Comparison of ENCODE assay signal across 13 cellular contexts in genomic region chr1:93559045-93559444, GRCh38.
"Had no signal": no experiment of that assay in that cellular context is flagged by ENCODE, and none has a peak within 500 bp of the region (broad histone marks: within the 10 kb centered on the region; RNA-seq: fewer than 3 reads in every experiment).

No MANE protein-coding gene starts in this region.

- ATAC-seq: activated CD4-positive, alpha-beta T cell treated with anti-CD3 and anti-CD28 coated beads for 36 hours; activated CD8-positive, alpha-beta memory T cell treated with anti-CD3 and anti-CD28 coated beads, Interleukin-2, amount 10 ng/mL, durations not matched to agents 7 days and 5 days; natural killer cell had no signal

- H3K9me3 Mint-ChIP-seq: activated CD4-positive, alpha-beta memory T cell treated with anti-CD3 and anti-CD28 coated beads for 36 hours; activated T-cell treated with anti-CD3 and anti-CD28 coated beads, Interleukin-2, amount 50 U/mL, for 24 hours; natural killer cell had no signal

- H3K36me3 Mint-ChIP-seq: activated CD4-positive, alpha-beta memory T cell treated with anti-CD3 and anti-CD28 coated beads for 36 hours; activated CD8-positive, alpha-beta memory T cell treated with anti-CD3 and anti-CD28 coated beads, Interleukin-2, amount 10 ng/mL, durations not matched to agents 7 days and 5 days; natural killer cell had no signal

- DNase-seq: activated CD4-positive, alpha-beta memory T cell treated with anti-CD3 and anti-CD28 coated beads for 36 hours; activated CD4-positive, alpha-beta T cell treated with anti-CD3 and anti-CD28 coated beads for 36 hours; activated CD8-positive, alpha-beta memory T cell treated with anti-CD3 and anti-CD28 coated beads, Interleukin-2, amount 10 ng/mL, durations not matched to agents 7 days and 5 days; activated effector memory CD4-positive, alpha-beta T cell treated with Interleukin-2 at 50 U/mL for 16 hours; activated naive CD4-positive, alpha-beta T cell treated with anti-CD3 and anti-CD28 coated beads, Interleukin-2, amount 50 U/mL, for 16 hours; activated T-cell treated with anti-CD3 and anti-CD28 coated beads, Interleukin-2, amount 50 U/mL, for 24 hours; adrenal gland; caudate nucleus; islet precursor cell; left ventricle myocardium inferior; natural killer cell; stimulated activated CD4-positive, alpha-beta T cell treated with anti-CD3 and anti-CD28 coated beads, Interleukin-1b, Interleukin-23, amount 100 ng/mL, for 48 hours had no signal

- H3K27ac Mint-ChIP-seq: activated CD4-positive, alpha-beta memory T cell treated with anti-CD3 and anti-CD28 coated beads for 36 hours; activated CD4-positive, alpha-beta T cell treated with anti-CD3 and anti-CD28 coated beads for 36 hours; activated CD8-positive, alpha-beta memory T cell treated with anti-CD3 and anti-CD28 coated beads, Interleukin-2, amount 10 ng/mL, durations not matched to agents 7 days and 5 days; activated T-cell treated with anti-CD3 and anti-CD28 coated beads, Interleukin-2, amount 50 U/mL, for 24 hours; natural killer cell; T-helper 2 cell treated with Interferon-gamma antibody and Interleukin-4, amounts not matched to agents 5 μg/mL and 100 μg/mL, for 36 hours had no signal

- H3K4me3 Mint-ChIP-seq: activated CD4-positive, alpha-beta memory T cell treated with anti-CD3 and anti-CD28 coated beads for 36 hours; activated CD4-positive, alpha-beta T cell treated with anti-CD3 and anti-CD28 coated beads for 36 hours; activated CD8-positive, alpha-beta memory T cell treated with anti-CD3 and anti-CD28 coated beads, Interleukin-2, amount 10 ng/mL, durations not matched to agents 7 days and 5 days; activated T-cell treated with anti-CD3 and anti-CD28 coated beads, Interleukin-2, amount 50 U/mL, for 24 hours; natural killer cell; T-helper 2 cell treated with Interferon-gamma antibody and Interleukin-4, amounts not matched to agents 5 μg/mL and 100 μg/mL, for 36 hours had no signal

- H3K27me3 Mint-ChIP-seq: activated CD4-positive, alpha-beta T cell treated with anti-CD3 and anti-CD28 coated beads for 36 hours had no signal
